8 cellular contexts compared by ENCODE assay signal in genomic region chr17:48543854-48544355, GRCh38.
A peak's percentile ranks its signal among the peaks of the same experiment; 100 is the strongest.
DNase-seq lines count a peak whose midpoint lies in the region; ATAC-seq and TF ChIP-seq lines count a peak whose summit lies in the region.

No MANE protein-coding gene starts in this region.

- DNase-seq in NCI-H1105 treated with DMSO at 0.1 percent for 48 hours (lab: John Stamatoyannopoulos, UW) (peak; percentile 34), NCI-H1105 (lab: John Stamatoyannopoulos, UW) (no peak), substantia nigra (lab: John Stamatoyannopoulos, UW) (no peak), GM10248 (ENCODE audit: extremely low spot score) (no peak)
- DNase-seq in activated naive CD4-positive, alpha-beta T cell treated with Interleukin-2 at 50 U/mL for 16 hours = peak; percentile 60
- DNase-seq in stimulated activated CD4-positive, alpha-beta T cell treated with anti-CD3 and anti-CD28 coated beads, Interleukin-4, amount 100 ng/mL, for 1 hour = peak; percentile 59

- H3K27ac ChIP-seq in iPS-18a (ENCODE audit: low read length) = no peak overlapping the region
- H3K27ac ChIP-seq in substantia nigra (ENCODE audit: low read depth, low read length, poor library complexity, severe bottlenecking) = no peak overlapping the region

- no peak for ATAC-seq in GM19328 (IDR thresholded peaks at IDR 0.05; ENCODE audit: unreplicated experiment)

- no peaks in the 10 kb centered on the region for H3K9me3 ChIP-seq in iPS-18a (ENCODE audit: control insufficient read depth, low read depth, low read length)

- peak overlapping the region; percentile 40 for H3K9ac ChIP-seq in iPS-18a (ENCODE audit: low read length)

- POLR2A ChIA-PET in GM10248 (lab: Yijun Ruan, JAX) = no interaction called here

- no peak for TF ChIP-seq CTCF in GM10248 (IDR thresholded peaks at IDR 0.05; ENCODE audit: control extremely low read depth, extremely low read depth, low read depth, missing control alignments)

- H3K4me1 ChIP-seq in iPS-18a (ENCODE audit: control insufficient read depth, low read depth, low read length) = peaks cover 23% of the 10 kb centered on the region

- H3K4me3 ChIP-seq in iPS-18a (ENCODE audit: low read length) = peak overlapping the region; percentile 43

- CTCF ChIA-PET in GM10248 (lab: Yijun Ruan, JAX) = interaction anchor here (1.6 kb wide), 1 partner anchor 22 kb away, joined by 3 read pairs; no protein-coding TSS in a partner anchor

- H3K27me3 ChIP-seq in iPS-18a (ENCODE audit: control insufficient read depth, insufficient read depth, low read length) = peaks cover 100% of the 10 kb centered on the region

- H3K36me3 ChIP-seq in iPS-18a (ENCODE audit: control insufficient read depth, low read depth, low read length) = no peaks in the 10 kb centered on the region

Comparison
In these comparisons a context has a peak if more than half of its experiments do, and no peak if none do; other contexts are left out.
1. DNase-seq: peak in NCI-H1105 treated with DMSO at 0.1 percent for 48 hours (single experiment), activated naive CD4-positive, alpha-beta T cell treated with Interleukin-2 at 50 U/mL for 16 hours (single experiment) and stimulated activated CD4-positive, alpha-beta T cell treated with anti-CD3 and anti-CD28 coated beads, Interleukin-4, amount 100 ng/mL, for 1 hour (single experiment); none in NCI-H1105 (single experiment), substantia nigra (0 of 49) and GM10248 (single experiment).